ENCODE assay signal across 10 cellular contexts in genomic region chr21:35342440-35342839, GRCh38.
DNase-seq lines count a peak whose midpoint lies in the region; ATAC-seq and FAIRE-seq lines count a peak whose summit lies in the region.
"Had no signal": no experiment of that assay in that cellular context is flagged by ENCODE, and none has a peak within 500 bp of the region (broad histone marks: within the 10 kb centered on the region; RNA-seq: fewer than 3 reads in every experiment).

No MANE protein-coding gene starts in this region.

- H3K4me3 ChIP-seq in small intestine (ENCODE audit: low read depth in 1 of 2, low read length in 2 of 2): no peak overlapping the region
- H3K4me3 ChIP-seq: right atrium auricular region had no signal

- H3K27me3 ChIP-seq in small intestine (ENCODE audit: control insufficient read depth in 2 of 2, insufficient read depth in 2 of 2, low read length in 2 of 2): no peaks in the 10 kb centered on the region
- H3K27me3 ChIP-seq: right atrium auricular region had no signal

- CTCF ChIA-PET in activated CD4-positive, alpha-beta memory T cell treated with anti-CD3 and anti-CD28 coated beads for 36 hours (lab: Charles Lee): interaction anchor here (0.7 kb wide), 1 partner anchor 15 kb away, joined by 4 read pairs; no protein-coding TSS in a partner anchor

- H3K4me1 Mint-ChIP-seq in activated CD4-positive, alpha-beta memory T cell treated with anti-CD3 and anti-CD28 coated beads for 36 hours (ENCODE audit: low read depth): peaks cover 52% of the 10 kb centered on the region

- peak overlapping the region; percentile 62 for H3K4me3 Mint-ChIP-seq in activated CD4-positive, alpha-beta memory T cell treated with anti-CD3 and anti-CD28 coated beads for 36 hours

- H3K9me3 Mint-ChIP-seq in activated CD4-positive, alpha-beta memory T cell treated with anti-CD3 and anti-CD28 coated beads for 36 hours: peaks cover 2% of the 10 kb centered on the region

- no peak for FAIRE-seq in small intestine (lab: Jason Lieb, UNC)

- H3K4me1 ChIP-seq in small intestine (ENCODE audit: control insufficient read depth in 2 of 2, insufficient read depth in 1 of 2, low read depth in 1 of 2, low read length in 1 of 2): no peaks in the 10 kb centered on the region
- H3K4me1 ChIP-seq: right atrium auricular region had no signal

- WGBS in small intestine, 3 donors: 60 to 77% (median 74%) methylated on average over 4 of the region's 4 CpGs

- DNase-seq in activated naive CD4-positive, alpha-beta T cell treated with Interleukin-2 at 50 U/mL for 16 hours: peak; percentile 47
- no peak for DNase-seq in activated naive CD4-positive, alpha-beta T cell (lab: John Stamatoyannopoulos, UW)
- peak; percentile 66 for DNase-seq in activated CD4-positive, alpha-beta memory T cell treated with anti-CD3 and anti-CD28 coated beads for 36 hours
- DNase-seq in stimulated activated naive CD8-positive, alpha-beta T cell treated with anti-CD3 and anti-CD28 coated beads, Interleukin-15, Interleukin-2, amounts not matched to agents 100 U/mL and 50 U/mL, for 24 hours: peak; percentile 29
- DNase-seq in small intestine (no peak), NCI-H446 treated with DMSO at 0.1 percent for 48 hours (lab: John Stamatoyannopoulos, UW) (no peak)
- DNase-seq: NCI-H187 had no signal

- H3K36me3 Mint-ChIP-seq in activated CD4-positive, alpha-beta memory T cell treated with anti-CD3 and anti-CD28 coated beads for 36 hours: peaks cover 6% of the 10 kb centered on the region

- POLR2A ChIA-PET in activated CD4-positive, alpha-beta memory T cell treated with anti-CD3 and anti-CD28 coated beads for 36 hours (lab: Charles Lee): interaction anchor here (0.6 to 1.0 kb wide), 4 partner anchors 9 to 649 kb away, joined by 3 to 4 read pairs (median 3); no protein-coding TSS in a partner anchor

- H3K27ac ChIP-seq in small intestine (ENCODE audit: low read depth in 1 of 2, low read length in 1 of 2): no peak overlapping the region
- H3K27ac ChIP-seq: right atrium auricular region had no signal

- intact Hi-C loops in activated CD4-positive, alpha-beta memory T cell treated with anti-CD3 and anti-CD28 coated beads for 36 hours (cut with micrococcal nuclease): loop anchor here (1.0 to 5.0 kb wide), 12 partner anchors 50 to 625 kb away; no protein-coding TSS in a partner anchor

- peak overlapping the region; percentile 98 for H3K27ac Mint-ChIP-seq in activated CD4-positive, alpha-beta memory T cell treated with anti-CD3 and anti-CD28 coated beads for 36 hours

- ATAC-seq in HG03565 (IDR thresholded peaks at IDR 0.05; ENCODE audit: unreplicated experiment) (peak; percentile 88), GM21390 (IDR thresholded peaks at IDR 0.05; ENCODE audit: unreplicated experiment) (no peak)
- peak; percentile 72 for ATAC-seq in stimulated activated naive CD8-positive, alpha-beta T cell treated with anti-CD3 and anti-CD28 coated beads, Interleukin-15, Interleukin-2, amounts not matched to agents 100 U/mL and 50 U/mL, for 24 hours

- H3K36me3 ChIP-seq in small intestine (ENCODE audit: control insufficient read depth in 2 of 2, insufficient read depth in 2 of 2, low read length in 2 of 2): no peaks in the 10 kb centered on the region
- H3K36me3 ChIP-seq: right atrium auricular region had no signal

- no peaks in the 10 kb centered on the region for H3K27me3 Mint-ChIP-seq in activated CD4-positive, alpha-beta memory T cell treated with anti-CD3 and anti-CD28 coated beads for 36 hours

- no peaks in the 10 kb centered on the region for H3K9me3 ChIP-seq in small intestine (ENCODE audit: control insufficient read depth, low read depth)
- H3K9me3 ChIP-seq: right atrium auricular region had no signal

Comparison
In these comparisons a context has a peak if more than half of its experiments do, and no peak if none do; other contexts are left out.
1. DNase-seq: peak in activated naive CD4-positive, alpha-beta T cell treated with Interleukin-2 at 50 U/mL for 16 hours (single experiment), activated CD4-positive, alpha-beta memory T cell treated with anti-CD3 and anti-CD28 coated beads for 36 hours (single experiment) and stimulated activated naive CD8-positive, alpha-beta T cell treated with anti-CD3 and anti-CD28 coated beads, Interleukin-15, Interleukin-2, amounts not matched to agents 100 U/mL and 50 U/mL, for 24 hours (single experiment); none in activated naive CD4-positive, alpha-beta T cell (0 of 4), small intestine (single experiment) and NCI-H446 treated with DMSO at 0.1 percent for 48 hours (single experiment).